In genomic region chr10:117454502-117454901, GRCh38 we compare ENCODE assay signal across 21 cellular contexts.
A peak's percentile ranks its signal among the peaks of the same experiment; 100 is the strongest.
DNase-seq lines count a peak whose midpoint lies in the region; ATAC-seq and TF ChIP-seq lines count a peak whose summit lies in the region.
"Had no signal": no experiment of that assay in that cellular context is flagged by ENCODE, and none has a peak within 500 bp of the region (broad histone marks: within the 10 kb centered on the region; RNA-seq: fewer than 3 reads in every experiment).

No MANE protein-coding gene starts in this region.

- CTCF ChIA-PET in RWPE1 (lab: Yijun Ruan, JAX), result interaction anchor here (0.6 to 0.9 kb wide), 2 partner anchors 12 to 17 kb away, joined by 3 read pairs; no protein-coding TSS in a partner anchor

- H3K9me3 Mint-ChIP-seq in natural killer cell treated with Interleukin-12 subunit alpha and Interleukin-12 subunit beta and Interleukin-15 and Interleukin-18, amount 100 ng/mL, for 72 hours, result peaks cover 3% of the 10 kb centered on the region
- no peaks in the 10 kb centered on the region for H3K9me3 Mint-ChIP-seq in natural killer cell

- intact Hi-C loops in natural killer cell (cut with micrococcal nuclease), result no loop called here

- POLR2A ChIA-PET in RWPE1 (lab: Yijun Ruan, JAX; ENCODE audit: low non-redundant PET), result interaction anchor here (0.6 kb wide), 1 partner anchor 80 kb away, joined by 7 read pairs; no protein-coding TSS in a partner anchor

- H3K27me3 Mint-ChIP-seq in natural killer cell treated with Interleukin-12 subunit alpha and Interleukin-12 subunit beta and Interleukin-15 and Interleukin-18, amount 100 ng/mL, for 72 hours, result peaks cover 39 to 46% of the 10 kb centered on the region in 2 donors
- H3K27me3 Mint-ChIP-seq in natural killer cell (ENCODE audit: low read depth in 2 of 2), result peaks cover 24 to 43% of the 10 kb centered on the region in 2 donors

- peaks cover 0 to 2% of the 10 kb centered on the region in 2 donors for H3K4me1 Mint-ChIP-seq in natural killer cell treated with Interleukin-12 subunit alpha and Interleukin-12 subunit beta and Interleukin-15 and Interleukin-18, amount 100 ng/mL, for 72 hours (ENCODE audit: low read depth in 2 of 2)
- peaks cover 0 to 8% of the 10 kb centered on the region in 2 donors for H3K4me1 Mint-ChIP-seq in natural killer cell
- H3K4me1 Mint-ChIP-seq: IgD-negative memory B cell had no signal

- TF ChIP-seq CTCF in natural killer cell (IDR thresholded peaks at IDR 0.05) (no peak), RWPE1 (conservative IDR thresholded peaks at IDR 0.05; ENCODE audit: low read depth) (no peak), fibroblast of villous mesenchyme (IDR thresholded peaks at IDR 0.05; ENCODE audit: insufficient read depth, low read depth, low read length) (no peak)

- no peak overlapping the region for H3K4me3 Mint-ChIP-seq in natural killer cell treated with Interleukin-12 subunit alpha and Interleukin-12 subunit beta and Interleukin-15 and Interleukin-18, amount 100 ng/mL, for 72 hours
- H3K4me3 Mint-ChIP-seq in natural killer cell, result no peak overlapping the region
- H3K4me3 Mint-ChIP-seq: IgD-negative memory B cell had no signal

- peaks cover 10% of the 10 kb centered on the region for H3K36me3 Mint-ChIP-seq in natural killer cell treated with Interleukin-12 subunit alpha and Interleukin-12 subunit beta and Interleukin-15 and Interleukin-18, amount 100 ng/mL, for 72 hours
- peaks cover 10% of the 10 kb centered on the region for H3K36me3 Mint-ChIP-seq in natural killer cell
- H3K36me3 Mint-ChIP-seq: IgD-negative memory B cell had no signal

- H3K27ac ChIP-seq in RWPE1, result peak overlapping the region; percentile 42
- H3K27ac ChIP-seq: BLaER1, hepatocyte, Peyer's patch, testis had no signal

- H3K4me3 ChIP-seq in fibroblast of villous mesenchyme (ENCODE audit: low read depth, low read length), result no peak overlapping the region
- H3K4me3 ChIP-seq: BLaER1, hepatocyte, Peyer's patch, testis had no signal

- peak; percentile 36 to 62 for ATAC-seq in natural killer cell treated with Interleukin-12 subunit alpha and Interleukin-12 subunit beta and Interleukin-15 and Interleukin-18, amount 100 ng/mL, for 72 hours
- ATAC-seq in natural killer cell, result no peak
- ATAC-seq in HG03354 (IDR thresholded peaks at IDR 0.05; ENCODE audit: poor library complexity, severe bottlenecking, unreplicated experiment), result no peak
- no peak for ATAC-seq in HG02763 (IDR thresholded peaks at IDR 0.05; ENCODE audit: unreplicated experiment)

- DNase-seq in natural killer cell treated with Interleukin-12 subunit alpha and Interleukin-12 subunit beta and Interleukin-15 and Interleukin-18, amount 100 ng/mL, for 72 hours (ENCODE audit: low spot score), result no peak
- DNase-seq in natural killer cell (no peak), RWPE1 (ENCODE audit: low spot score) (no peak), fibroblast of villous mesenchyme (ENCODE audit: low read depth) (peak; percentile 79), iPS-NIHi7 (ENCODE audit: extremely low spot score) (no peak)
- DNase-seq in NK-92 treated with Interleukin-12 subunit alpha and Interleukin-12 subunit beta, amount 100 ng/mL, for 24 hours (lab: John Stamatoyannopoulos, UW), result no peak
- DNase-seq: activated CD4-positive, alpha-beta T cell treated with anti-CD3 and anti-CD28 coated beads for 4 hours; activated naive CD4-positive, alpha-beta T cell; anterior cingulate cortex; DMS 273 treated with DMSO at 0.1 percent for 48 hours; NCI-H1092 treated with DMSO at 0.1 percent for 48 hours; NCI-H2107; NCI-H526 treated with DMSO at 0.1 percent for 48 hours; Peyer's patch; SK-N-SH; testis had no signal

- H3K27ac Mint-ChIP-seq in natural killer cell treated with Interleukin-12 subunit alpha and Interleukin-12 subunit beta and Interleukin-15 and Interleukin-18, amount 100 ng/mL, for 72 hours, result no peak overlapping the region
- no peak overlapping the region for H3K27ac Mint-ChIP-seq in natural killer cell
- H3K27ac Mint-ChIP-seq: IgD-negative memory B cell had no signal

Comparison
In these comparisons a context has a peak if more than half of its experiments do, and no peak if none do; other contexts are left out.
1. ATAC-seq: peak in natural killer cell treated with Interleukin-12 subunit alpha and Interleukin-12 subunit beta and Interleukin-15 and Interleukin-18, amount 100 ng/mL, for 72 hours (2 of 2); none in natural killer cell (0 of 3), HG03354 (single experiment) and HG02763 (single experiment).